ENCODE assay signal across 2 cellular contexts in the genomic region with DNA sequence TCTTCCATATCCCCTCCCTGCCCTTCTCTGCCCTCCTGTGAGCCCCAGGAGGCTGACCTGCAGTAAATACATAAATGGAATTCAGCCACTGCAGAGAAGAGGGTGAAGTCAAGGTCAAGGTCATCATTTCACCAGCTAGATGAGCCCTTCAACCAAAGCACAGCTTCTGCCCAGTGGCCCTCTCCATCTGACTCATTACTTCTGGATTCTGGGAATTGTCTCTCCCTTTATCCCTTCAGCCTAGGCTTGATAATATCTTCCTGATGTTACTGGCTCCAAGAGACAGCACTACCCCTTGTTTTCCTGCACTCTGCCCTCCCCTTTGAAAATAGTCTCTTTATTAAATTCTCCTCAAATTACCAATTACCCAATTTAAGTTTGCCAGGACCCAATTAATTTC.
TF ChIP-seq lines count a peak whose summit lies in the region.

No MANE protein-coding gene starts in this region.

TF ChIP-seq in A549, 52 proteins besides CTCF, POLR2A, EP300 and RAD21 (continued from another document):
- TF ChIP-seq, protein P1, sequence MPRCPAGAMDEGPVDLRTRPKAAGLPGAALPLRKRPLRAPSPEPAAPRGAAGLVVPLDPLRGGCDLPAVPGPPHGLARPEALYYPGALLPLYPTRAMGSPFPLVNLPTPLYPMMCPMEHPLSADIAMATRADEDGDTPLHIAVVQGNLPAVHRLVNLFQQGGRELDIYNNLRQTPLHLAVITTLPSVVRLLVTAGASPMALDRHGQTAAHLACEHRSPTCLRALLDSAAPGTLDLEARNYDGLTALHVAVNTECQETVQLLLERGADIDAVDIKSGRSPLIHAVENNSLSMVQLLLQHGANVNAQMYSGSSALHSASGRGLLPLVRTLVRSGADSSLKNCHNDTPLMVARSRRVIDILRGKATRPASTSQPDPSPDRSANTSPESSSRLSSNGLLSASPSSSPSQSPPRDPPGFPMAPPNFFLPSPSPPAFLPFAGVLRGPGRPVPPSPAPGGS (IDR thresholded peaks at IDR 0.05) = no peak
- TF ChIP-seq POLR2AphosphoS2 (conservative IDR thresholded peaks at IDR 0.05; ENCODE audit: low read length) (no peak), HEYL (CRISPR knock-in tag; IDR thresholded peaks at IDR 0.05) (no peak), HOXA7 (CRISPR knock-in tag; IDR thresholded peaks at IDR 0.05) (no peak), BHLHE40 (IDR thresholded peaks at IDR 0.05; ENCODE audit: low read depth, low read length) (no peak), EHF (CRISPR knock-in tag; IDR thresholded peaks at IDR 0.05) (no peak), SREBF2 (IDR thresholded peaks at IDR 0.05) (no peak), CEBPB (IDR thresholded peaks at IDR 0.05) (no peak), NPAS2 (CRISPR knock-in tag; IDR thresholded peaks at IDR 0.05; ENCODE audit: borderline replicate concordance) (no peak)
- TF ChIP-seq, protein P2, sequence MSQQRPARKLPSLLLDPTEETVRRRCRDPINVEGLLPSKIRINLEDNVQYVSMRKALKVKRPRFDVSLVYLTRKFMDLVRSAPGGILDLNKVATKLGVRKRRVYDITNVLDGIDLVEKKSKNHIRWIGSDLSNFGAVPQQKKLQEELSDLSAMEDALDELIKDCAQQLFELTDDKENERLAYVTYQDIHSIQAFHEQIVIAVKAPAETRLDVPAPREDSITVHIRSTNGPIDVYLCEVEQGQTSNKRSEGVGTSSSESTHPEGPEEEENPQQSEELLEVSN (IDR thresholded peaks at IDR 0.05; ENCODE audit: borderline replicate concordance, low read depth) = no peak
- TF ChIP-seq, protein P3, sequence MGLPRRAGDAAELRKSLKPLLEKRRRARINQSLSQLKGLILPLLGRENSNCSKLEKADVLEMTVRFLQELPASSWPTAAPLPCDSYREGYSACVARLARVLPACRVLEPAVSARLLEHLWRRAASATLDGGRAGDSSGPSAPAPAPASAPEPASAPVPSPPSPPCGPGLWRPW (IDR thresholded peaks at IDR 0.05) = no peak
- TF ChIP-seq, protein P4, sequence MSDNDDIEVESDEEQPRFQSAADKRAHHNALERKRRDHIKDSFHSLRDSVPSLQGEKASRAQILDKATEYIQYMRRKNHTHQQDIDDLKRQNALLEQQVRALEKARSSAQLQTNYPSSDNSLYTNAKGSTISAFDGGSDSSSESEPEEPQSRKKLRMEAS (IDR thresholded peaks at IDR 0.05) = no peak
TF ChIP-seq in A549: peak in this region for 0.

TF ChIP-seq in HCT116, 20 proteins besides CTCF, POLR2A, EP300 and RAD21 (continued from another document):
- TF ChIP-seq TCF7L2 (IDR thresholded peaks at IDR 0.05; ENCODE audit: borderline replicate concordance, extremely low read depth, insufficient read depth, insufficient read length) (no peak), JUND (IDR thresholded peaks at IDR 0.05) (no peak), EGR1 (IDR thresholded peaks at IDR 0.05; ENCODE audit: low read depth) (no peak), SP1 (IDR thresholded peaks at IDR 0.05; ENCODE audit: low read depth) (no peak)
